ENCODE assay signal across 13 cellular contexts in the genomic region with DNA sequence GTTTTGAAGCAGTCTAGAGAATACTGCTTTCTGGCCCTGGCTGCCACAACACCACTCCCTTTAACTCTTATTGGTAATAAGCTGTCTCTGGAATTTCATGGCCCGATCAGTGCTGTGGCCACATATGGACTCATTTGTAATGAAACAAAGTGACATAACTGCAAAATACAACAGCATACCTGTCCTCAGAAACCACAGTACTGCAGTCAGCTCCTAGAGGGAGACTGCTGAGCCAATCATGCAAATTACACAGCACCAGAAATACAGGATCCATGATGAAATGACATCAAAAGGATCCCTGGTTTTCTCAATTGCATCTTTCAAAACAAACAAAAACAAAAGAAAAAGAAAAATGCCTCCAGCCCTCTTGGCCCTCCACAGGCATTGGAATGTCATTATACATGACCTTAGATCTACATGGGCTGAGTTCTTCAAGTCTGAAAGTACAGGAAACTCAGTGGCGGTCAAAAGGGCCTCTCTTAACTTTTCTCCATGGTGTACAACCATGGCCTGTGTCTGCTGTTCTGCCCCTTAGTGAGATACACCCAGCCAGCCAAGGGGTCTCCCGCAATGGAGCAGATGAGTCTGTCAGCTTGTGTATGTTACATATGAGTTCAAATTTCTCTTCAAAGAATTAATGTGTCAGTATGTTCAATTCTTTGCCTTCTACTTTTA. TPM values are rescaled to one million over a fixed set of nuclear protein-coding genes. Genes with fewer than 3 reads are reported as not detected.
DNase-seq lines count a peak whose midpoint lies in the region; ATAC-seq and TF ChIP-seq lines count a peak whose summit lies in the region.
"Had no signal": no experiment of that assay in that cellular context is flagged by ENCODE, and none has a peak within 500 bp of the region (broad histone marks: within the 10 kb centered on the region; RNA-seq: fewer than 3 reads in every experiment).

No MANE protein-coding gene starts in this region.

- TF ChIP-seq EP300 in gastroesophageal sphincter (IDR thresholded peaks at IDR 0.05): no peak

- no peak overlapping the region for H3K4me2 ChIP-seq in MM.1S (ENCODE audit: low read depth, low read length)
- H3K4me2 ChIP-seq: BLaER1 had no signal

- no peaks in the 10 kb centered on the region for H3K9me2 ChIP-seq in MM.1S (replicated peaks; ENCODE audit: insufficient read depth, low read length)

- H3F3A ChIP-seq in MM.1S (ENCODE audit: insufficient read depth, low read length): no peaks in the 10 kb centered on the region

- no peak overlapping the region for H3K27ac ChIP-seq in cardiac muscle cell
- H3K27ac ChIP-seq in right atrium auricular region: no peak overlapping the region
- H3K27ac ChIP-seq in foreskin keratinocyte: peak overlapping the region; percentile 54
- H3K27ac ChIP-seq in vagina: peak overlapping the region; percentile 61
- no peak overlapping the region for H3K27ac ChIP-seq in gastroesophageal sphincter
- peak overlapping the region in 7 of 59 donors; percentile 1 to 51 (median 14) for H3K27ac ChIP-seq in dorsolateral prefrontal cortex
- no peak overlapping the region for H3K27ac ChIP-seq in MM.1S (ENCODE audit: low read length)
- H3K27ac ChIP-seq: BLaER1 had no signal

- peak overlapping the region; percentile 74 for H3K9ac ChIP-seq in adipocyte (ENCODE audit: low read length)
- no peak overlapping the region for H3K9ac ChIP-seq in MM.1S (ENCODE audit: low read length)
- H3K9ac ChIP-seq: BLaER1 had no signal

- ATAC-seq in foreskin keratinocyte: peak; percentile 20
- ATAC-seq in gastroesophageal sphincter: no peak

- TF ChIP-seq CTCF in cardiac muscle cell (IDR thresholded peaks at IDR 0.05; ENCODE audit: low read depth, low read length) (peak; percentile 1), right atrium auricular region (IDR thresholded peaks at IDR 0.05) (no peak), foreskin keratinocyte (conservative IDR thresholded peaks at IDR 0.05) (no peak), vagina (IDR thresholded peaks at IDR 0.05) (no peak), gastroesophageal sphincter (IDR thresholded peaks at IDR 0.05) (no peak), dorsolateral prefrontal cortex (IDR thresholded peaks at IDR 0.05 in 54 of 56, conservative IDR thresholded peaks at IDR 0.05 in 2 of 56; ENCODE audit: low read depth in 1 of 56, partially characterized antibody in 56 of 56) (no peak), MM.1S (IDR thresholded peaks at IDR 0.05; ENCODE audit: low read length) (no peak)

- no peaks in the 10 kb centered on the region for H3K36me3 ChIP-seq in cardiac muscle cell
- H3K36me3 ChIP-seq in right atrium auricular region: no peaks in the 10 kb centered on the region
- H3K36me3 ChIP-seq in adipocyte (ENCODE audit: control insufficient read depth, insufficient read depth, low read length, severe bottlenecking): no peaks in the 10 kb centered on the region
- no peaks in the 10 kb centered on the region for H3K36me3 ChIP-seq in vagina
- H3K36me3 ChIP-seq in gastroesophageal sphincter: no peaks in the 10 kb centered on the region
- H3K36me3 ChIP-seq in MM.1S (replicated peaks; ENCODE audit: insufficient read depth, low read length): no peaks in the 10 kb centered on the region
- H3K36me3 ChIP-seq: BLaER1, tibial artery had no signal

- 86% methylated on average over 2 to 3 of the region's 3 CpGs for WGBS in gastroesophageal sphincter (ENCODE audit: low coverage in 1 of 2), 2 donors

- TF ChIP-seq POLR2A in vagina (IDR thresholded peaks at IDR 0.05) (no peak), gastroesophageal sphincter (IDR thresholded peaks at IDR 0.05) (no peak)

- no peaks in the 10 kb centered on the region for H3K9me3 ChIP-seq in cardiac muscle cell (ENCODE audit: low read depth)
- H3K9me3 ChIP-seq in right atrium auricular region: peaks cover 0 to 10% of the 10 kb centered on the region in 2 donors
- H3K9me3 ChIP-seq in adipocyte (ENCODE audit: control insufficient read depth, low read length): peaks cover 16% of the 10 kb centered on the region
- H3K9me3 ChIP-seq in vagina: peaks cover 5% of the 10 kb centered on the region
- peaks cover 0 to 15% (median 0%) of the 10 kb centered on the region in 3 donors for H3K9me3 ChIP-seq in gastroesophageal sphincter
- no peaks in the 10 kb centered on the region for H3K9me3 ChIP-seq in MM.1S (replicated peaks; ENCODE audit: insufficient read depth, low read length)

- H3K4me1 ChIP-seq in cardiac muscle cell (ENCODE audit: low read depth) (no peaks in the 10 kb centered on the region), right atrium auricular region (no peaks in the 10 kb centered on the region), adipocyte (ENCODE audit: control insufficient read depth, insufficient read depth, low read length) (peaks cover 27% of the 10 kb centered on the region), foreskin keratinocyte (peaks cover 5% of the 10 kb centered on the region), vagina (peaks cover 21% of the 10 kb centered on the region), gastroesophageal sphincter (no peaks in the 10 kb centered on the region), MM.1S (ENCODE audit: low read length) (no peaks in the 10 kb centered on the region)

- intact Hi-C loops in vagina (cut with DNase I): no loop called here
- intact Hi-C loops in dorsolateral prefrontal cortex (cut with DNase I): no loop called here

- H3K79me2 ChIP-seq in MM.1S (ENCODE audit: low read length): no peaks in the 10 kb centered on the region

- H3K27me3 ChIP-seq in cardiac muscle cell (no peaks in the 10 kb centered on the region), right atrium auricular region (no peaks in the 10 kb centered on the region), adipocyte (replicated peaks; ENCODE audit: control insufficient read depth, insufficient read depth, low read length) (no peaks in the 10 kb centered on the region), foreskin keratinocyte (no peaks in the 10 kb centered on the region), vagina (no peaks in the 10 kb centered on the region), gastroesophageal sphincter (no peaks in the 10 kb centered on the region), dorsolateral prefrontal cortex (no peaks in the 10 kb centered on the region), MM.1S (replicated peaks; ENCODE audit: insufficient read depth, low read length) (no peaks in the 10 kb centered on the region)
- H3K27me3 ChIP-seq: BLaER1, tibial artery had no signal

- DNase-seq in cardiac muscle cell (ENCODE audit: low read depth in 1 of 2, low spot score in 1 of 2): no peak
- no peak for DNase-seq in right atrium auricular region (ENCODE audit: low spot score)
- DNase-seq in adipocyte (ENCODE audit: low read depth): no peak
- DNase-seq in foreskin keratinocyte: no peak
- DNase-seq in vagina (ENCODE audit: extremely low spot score in 2 of 2): no peak
- DNase-seq in dorsolateral prefrontal cortex: no peak
- DNase-seq in MM.1S: no peak
- DNase-seq: GDM1 had no signal

- no peak overlapping the region for H3K4me3 ChIP-seq in cardiac muscle cell
- no peak overlapping the region for H3K4me3 ChIP-seq in right atrium auricular region
- peak overlapping the region; percentile 3 for H3K4me3 ChIP-seq in adipocyte (ENCODE audit: low read length)
- H3K4me3 ChIP-seq in vagina: no peak overlapping the region
- H3K4me3 ChIP-seq in gastroesophageal sphincter: no peak overlapping the region
- H3K4me3 ChIP-seq in dorsolateral prefrontal cortex: no peak overlapping the region
- no peak overlapping the region for H3K4me3 ChIP-seq in MM.1S (ENCODE audit: low read length)
- H3K4me3 ChIP-seq: BLaER1, K562, tibial artery had no signal

- no peaks in the 10 kb centered on the region for H4K20me1 ChIP-seq in MM.1S (ENCODE audit: insufficient read depth, low read length)
- H4K20me1 ChIP-seq: BLaER1 had no signal

- H2AFZ ChIP-seq in MM.1S (ENCODE audit: low read length): no peak overlapping the region

RNA-seq across cellular contexts. Expression of a gene that starts 24.9 kb away (rescaled TPM):
- total RNA-seq in cardiac muscle cell (0.14 and 0.66 TPM in 2 replicates), right atrium auricular region (1 to 10 TPM; 1.5 to 4.4 TPM), foreskin keratinocyte (not detected in 2 replicates), vagina (not detected), gastroesophageal sphincter (10 to 100 TPM in 1 of 4 donors, 1 to 10 TPM in 3; 2.2 to 11.2 (median 5.8) TPM), dorsolateral prefrontal cortex (10 to 100 TPM in 23 of 120 experiments, 1 to 10 TPM in 97; 3.7 to 16.3 (median 8.3) TPM)
- polyA plus RNA-seq in cardiac muscle cell (0.02 and 0.91 TPM in 2 replicates), foreskin keratinocyte (not detected in 2 replicates)
- total RNA-seq: dermis microvascular lymphatic vessel endothelial cell, K562 had no signal
- polyA plus RNA-seq: K562 had no signal

Comparison
In these comparisons a context has a peak if more than half of its experiments do, and no peak if none do; other contexts are left out.
1. H3K27ac ChIP-seq: peak in foreskin keratinocyte (single experiment) and vagina (single experiment); none in cardiac muscle cell (single experiment), right atrium auricular region (0 of 2), gastroesophageal sphincter (0 of 4) and MM.1S (single experiment).